ENCODE assay signal across 8 cellular contexts in the genomic region with DNA sequence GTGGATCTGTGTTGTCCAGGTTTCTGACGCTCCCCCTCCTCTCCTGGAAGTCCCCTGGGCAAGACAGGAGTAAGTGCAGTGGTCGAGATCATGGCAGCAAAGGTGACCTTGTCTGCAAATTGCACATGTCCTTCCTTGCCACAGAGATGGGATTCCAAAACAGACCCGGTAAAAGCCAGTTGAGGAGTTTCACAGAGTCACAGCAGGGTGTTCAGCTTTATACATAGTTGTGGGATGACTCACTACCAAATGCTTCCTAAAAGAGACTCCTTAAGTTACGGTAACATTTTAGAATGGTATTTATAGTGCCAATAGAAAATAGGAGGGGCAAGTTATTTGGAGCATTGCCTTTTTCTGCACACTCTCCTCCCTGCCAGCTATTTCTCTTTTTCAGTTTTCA.
DNase-seq lines count a peak whose midpoint lies in the region; ATAC-seq and TF ChIP-seq lines count a peak whose summit lies in the region.

No MANE protein-coding gene starts in this region.

- no peaks in the 10 kb centered on the region for H3K36me3 ChIP-seq in Caco-2 (ENCODE audit: control insufficient read depth, insufficient read depth, low read length)
- no peaks in the 10 kb centered on the region for H3K36me3 ChIP-seq in thyroid gland

- DNase-seq in Caco-2 (peak; percentile 35 to 45), astrocyte of the cerebellum (ENCODE audit: low read depth) (peak; percentile 95), inferior parietal cortex (ENCODE audit: extremely low spot score) (peak; percentile 29), thyroid gland (peak; percentile 19 to 50), SKM-1 treated with dmso at 0.1 percent for 144 hours (lab: John Stamatoyannopoulos, UW; ENCODE audit: unreplicated experiment) (no peak)
- no peak for DNase-seq in activated naive CD4-positive, alpha-beta T cell treated with anti-CD3 and anti-CD28 coated beads, Interleukin-2, amount 50 U/mL, for 16 hours
- no peak for DNase-seq in activated CD4-positive, alpha-beta T cell treated with anti-CD3 and anti-CD28 coated beads, Interleukin-2, amount 50 U/mL, for 4 hours

- CTCF ChIA-PET in Caco-2 (lab: Charles Lee): no interaction called here

- H3K4me1 ChIP-seq in Caco-2: peaks cover 29% of the 10 kb centered on the region
- peaks cover 11 to 26% of the 10 kb centered on the region in 2 donors for H3K4me1 ChIP-seq in thyroid gland

- H3K4me3 ChIP-seq in Caco-2 (ENCODE audit: low read depth, low read length) (no peak overlapping the region), astrocyte of the cerebellum (ENCODE audit: low read depth, low read length) (peak overlapping the region; percentile 14), thyroid gland (replicated peaks in 1 of 3) (no peak overlapping the region)

- in situ Hi-C loops in astrocyte of the cerebellum (cut with HindIII; ENCODE audit: low sequenced_read_pairs): no loop called here

- H3K9me3 ChIP-seq in Caco-2 (no peaks in the 10 kb centered on the region), thyroid gland (no peaks in the 10 kb centered on the region)

- TF ChIP-seq POLR2A in thyroid gland (IDR thresholded peaks at IDR 0.05): no peak

- 26 to 30% methylated on average over 4 of the region's 4 CpGs for WGBS in thyroid gland, 2 donors

- H3K27ac Mint-ChIP-seq in Caco-2 (ENCODE audit: unreplicated experiment): peak overlapping the region; percentile 71

- peaks cover 35% of the 10 kb centered on the region for H3K4me1 Mint-ChIP-seq in Caco-2 (ENCODE audit: low read depth, unreplicated experiment)

- peak overlapping the region; percentile 4 for H3K4me3 Mint-ChIP-seq in Caco-2 (ENCODE audit: unreplicated experiment)

- peak; percentile 64 for ATAC-seq in HG03565 (IDR thresholded peaks at IDR 0.05; ENCODE audit: unreplicated experiment)

- no peaks in the 10 kb centered on the region for H3K36me3 Mint-ChIP-seq in Caco-2 (ENCODE audit: insufficient read depth, unreplicated experiment)

- H3K27me3 ChIP-seq in Caco-2 (replicated peaks; ENCODE audit: control insufficient read depth, insufficient read depth, low read length) (no peaks in the 10 kb centered on the region), thyroid gland (no peaks in the 10 kb centered on the region)

- peak overlapping the region; percentile 59 to 76 (median 61) for H3K27ac ChIP-seq in thyroid gland

- BruUV-seq in Caco-2 (replicated peaks; lab: Mats Ljungman, UMichigan): no TSS peak

- no peaks in the 10 kb centered on the region for H3K9me3 Mint-ChIP-seq in Caco-2 (ENCODE audit: unreplicated experiment)

- TF ChIP-seq CTCF in Caco-2 (IDR thresholded peaks at IDR 0.05; ENCODE audit: insufficient read depth in 1 of 2, low read depth in 1 of 2, low read length in 1 of 2, severe bottlenecking in 1 of 2, unreplicated experiment in 1 of 2) (no peak), astrocyte of the cerebellum (IDR thresholded peaks at IDR 0.05; ENCODE audit: low read depth, low read length, missing control alignments) (no peak), thyroid gland (IDR thresholded peaks at IDR 0.05) (no peak)

- intact Hi-C loops in Caco-2 (cut with micrococcal nuclease; ENCODE audit: unreplicated experiment) (loop anchor here (5.0 kb wide), 2 partner anchors 93 to 113 kb away; a partner anchor contains a TSS), thyroid gland (cut with DNase I) (loop anchor here (10.0 kb wide), 2 partner anchors 75 to 115 kb away; a partner anchor contains a TSS)

- H3K27me3 Mint-ChIP-seq in Caco-2 (ENCODE audit: insufficient read depth, unreplicated experiment): no peaks in the 10 kb centered on the region

- POLR2A ChIA-PET in Caco-2 (lab: Charles Lee): no interaction called here

Comparison
In these comparisons a context has a peak if more than half of its experiments do, and no peak if none do; other contexts are left out.
1. DNase-seq: peak in Caco-2 (2 of 2), astrocyte of the cerebellum (single experiment), inferior parietal cortex (single experiment) and thyroid gland (2 of 2); none in activated naive CD4-positive, alpha-beta T cell treated with anti-CD3 and anti-CD28 coated beads, Interleukin-2, amount 50 U/mL, for 16 hours (single experiment), activated CD4-positive, alpha-beta T cell treated with anti-CD3 and anti-CD28 coated beads, Interleukin-2, amount 50 U/mL, for 4 hours (0 of 2) and SKM-1 treated with dmso at 0.1 percent for 144 hours (single experiment).